ENCODE assay signal across 12 cellular contexts in the genomic region with DNA sequence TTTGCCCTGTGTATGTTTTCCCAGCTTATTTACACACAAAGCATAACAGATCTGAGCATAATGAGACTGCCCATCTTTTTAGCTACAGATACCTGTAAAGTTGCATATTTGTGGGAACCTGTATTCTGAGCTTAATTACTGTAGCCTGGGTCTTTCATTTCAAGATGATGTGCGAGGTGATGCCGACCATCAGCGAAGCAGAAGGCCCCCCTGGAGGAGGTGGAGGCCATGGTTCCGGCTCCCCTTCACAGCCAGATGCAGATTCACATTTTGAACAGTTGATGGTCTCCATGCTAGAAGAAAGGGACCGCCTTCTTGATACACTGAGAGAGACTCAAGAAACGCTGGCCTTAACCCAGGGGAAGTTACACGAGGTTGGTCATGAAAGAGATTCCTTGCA. TPM values are rescaled to one million over a fixed set of nuclear protein-coding genes. Genes with fewer than 3 reads are reported as not detected.
DNase-seq lines count a peak whose midpoint lies in the region; ATAC-seq, FAIRE-seq and TF ChIP-seq lines count a peak whose summit lies in the region.
"Had no signal": no experiment of that assay in that cellular context is flagged by ENCODE, and none has a peak within 500 bp of the region (broad histone marks: within the 10 kb centered on the region; RNA-seq: fewer than 3 reads in every experiment).

No MANE protein-coding gene starts in this region.

- TF ChIP-seq CTCF in AG04450 (IDR thresholded peaks at IDR 0.05; ENCODE audit: low read depth, low read length), result no peak
- no peak for TF ChIP-seq CTCF in HL-60 (IDR thresholded peaks at IDR 0.05; ENCODE audit: insufficient read depth, low read length)
- no peak for TF ChIP-seq CTCF in GM12878 (IDR thresholded peaks at IDR 0.05 in 2 of 3, conservative IDR thresholded peaks at IDR 0.05 in 1 of 3; ENCODE audit: control insufficient read depth in 2 of 3, extremely low read depth in 1 of 3, insufficient read depth in 1 of 3, low read depth in 3 of 3, low read length in 3 of 3)
- TF ChIP-seq CTCF in prostate gland (IDR thresholded peaks at IDR 0.05), result no peak

- intact Hi-C loops in GM12878 (cut with micrococcal nuclease; ENCODE audit: unreplicated experiment) (loop anchor here (5.0 to 10.0 kb wide), 2 partner anchors 70 to 193 kb away; a partner anchor contains a TSS), prostate gland (cut with DNase I) (loop anchor here (5.0 kb wide), 1 partner anchor 125 kb away; a partner anchor contains a TSS)

- DNase-seq in AG04450 (ENCODE audit: low read depth, low spot score), result no peak
- DNase-seq in HL-60 (ENCODE audit: low read depth in 1 of 2, low spot score in 1 of 2), result no peak
- DNase-seq in GM12878 (ENCODE audit: low read depth, low spot score), result no peak
- no peak for DNase-seq in NCI-H187 (lab: John Stamatoyannopoulos, UW)
- no peak for DNase-seq in prostate gland (ENCODE audit: low spot score)
- no peak for DNase-seq in NCI-H345 (lab: John Stamatoyannopoulos, UW)
- DNase-seq in SJCRH30, result no peak
- DNase-seq: retina; stimulated activated naive CD4-positive, alpha-beta T cell; SW 1271 had no signal

- CTCF ChIA-PET in AG04450 (lab: Charles Lee) (no interaction called here), GM12878 (lab: Yijun Ruan, JAX) (interaction anchor here (1.1 to 1.7 kb wide), 2 partner anchors 12 to 66 kb away, joined by 3 to 4 read pairs; no protein-coding TSS in a partner anchor)

- H3K27me3 ChIP-seq in AG04450 (ENCODE audit: control insufficient read depth, insufficient read depth, low read length) (peaks cover 9% of the 10 kb centered on the region), HL-60 (ENCODE audit: insufficient read depth, poor library complexity, severe bottlenecking) (no peaks in the 10 kb centered on the region), GM12878 (replicated peaks in 1 of 2; ENCODE audit: control insufficient read depth in 2 of 2, insufficient read depth in 2 of 2, low read length in 1 of 2) (no peaks in the 10 kb centered on the region), mucosa of rectum (ENCODE audit: control insufficient read depth in 2 of 2, insufficient read depth in 2 of 2, low read length in 2 of 2) (no peaks in the 10 kb centered on the region), prostate gland (replicated peaks; ENCODE audit: insufficient read depth) (no peaks in the 10 kb centered on the region), SJCRH30 (no peaks in the 10 kb centered on the region)
- H3K27me3 ChIP-seq: adrenal gland had no signal

- no peak for FAIRE-seq in GM12878 (lab: Jason Lieb, UNC)

- H3K9me3 ChIP-seq in AG04450 (ENCODE audit: control insufficient read depth, insufficient read depth, low read length), result no peaks in the 10 kb centered on the region; the same call in 1 of the 2 replicates
- H3K9me3 ChIP-seq in GM12878 (replicated peaks; ENCODE audit: control insufficient read depth, insufficient read depth, low read length), result no peaks in the 10 kb centered on the region
- H3K9me3 ChIP-seq in mucosa of rectum (ENCODE audit: control insufficient read depth in 2 of 2, low read length in 2 of 2), result no peaks in the 10 kb centered on the region
- no peaks in the 10 kb centered on the region for H3K9me3 ChIP-seq in prostate gland
- no peaks in the 10 kb centered on the region for H3K9me3 ChIP-seq in SJCRH30 (replicated peaks)
- H3K9me3 ChIP-seq: adrenal gland had no signal

- SMC1A ChIA-PET in GM12878 (lab: Charles Lee; ENCODE audit: uncharacterized antibody, unreplicated experiment), result no interaction called here

- POLR2A ChIA-PET in AG04450 (lab: Yijun Ruan, JAX) (interaction anchor here (0.6 to 1.1 kb wide), 5 partner anchors 11 to 70 kb away, joined by 3 to 6 read pairs (median 3); no protein-coding TSS in a partner anchor), GM12878 (lab: Charles Lee) (no interaction called here)

- H3K4me3 ChIP-seq in AG04450 (ENCODE audit: low read depth, low read length), result peak overlapping the region; percentile 34; the same call in 1 of the 2 replicates
- peak overlapping the region; percentile 92 for H3K4me3 ChIP-seq in HL-60 (replicated peaks; ENCODE audit: insufficient read depth, low read length)
- peak overlapping the region; percentile 83; the same call in 1 of the 2 replicates for H3K4me3 ChIP-seq in GM12878
- peak overlapping the region; percentile 37 to 96 for H3K4me3 ChIP-seq in mucosa of rectum (ENCODE audit: low read length in 2 of 2)
- H3K4me3 ChIP-seq in prostate gland, result peak overlapping the region in 1 of 2 donors; percentile 97
- H3K4me3 ChIP-seq in SJCRH30, result no peak overlapping the region

- TF ChIP-seq RAD21 in GM12878 (IDR thresholded peaks at IDR 0.05; ENCODE audit: insufficient read depth, low read depth, low read length), result no peak

- RAD21 ChIA-PET in GM12878 (lab: Charles Lee; ENCODE audit: unreplicated experiment), result no interaction called here

- H3K27ac ChIP-seq in AG04450 (ENCODE audit: low read depth, low read length), result no peak overlapping the region
- no peak overlapping the region for H3K27ac ChIP-seq in HL-60 (replicated peaks)
- no peak overlapping the region for H3K27ac ChIP-seq in GM12878 (ENCODE audit: control insufficient read depth, insufficient read depth)
- no peak overlapping the region for H3K27ac ChIP-seq in mucosa of rectum (ENCODE audit: low read depth in 2 of 2, low read length in 2 of 2)
- H3K27ac ChIP-seq in prostate gland, result no peak overlapping the region
- no peak overlapping the region for H3K27ac ChIP-seq in SJCRH30

- H3K36me3 ChIP-seq in GM12878 (ENCODE audit: control insufficient read depth in 2 of 2, insufficient read depth in 2 of 2, low read length in 1 of 2) (peaks cover 0 to 10% of the 10 kb centered on the region in 2 experiments; a peak in 1 of 4 replicates), mucosa of rectum (ENCODE audit: control insufficient read depth in 2 of 2, insufficient read depth in 2 of 2, low read length in 2 of 2) (peaks cover 16 to 26% of the 10 kb centered on the region in 2 donors), prostate gland (no peaks in the 10 kb centered on the region), SJCRH30 (peaks cover 38% of the 10 kb centered on the region)

- H4K20me1 ChIP-seq in GM12878 (ENCODE audit: control insufficient read depth, insufficient read depth), result no peaks in the 10 kb centered on the region

- TF ChIP-seq POLR2A in GM12878 (IDR thresholded peaks at IDR 0.05; ENCODE audit: low read depth, low read length), result no peak
- no peak for TF ChIP-seq POLR2A in prostate gland (IDR thresholded peaks at IDR 0.05)

- no peak overlapping the region for H2AFZ ChIP-seq in GM12878 (ENCODE audit: control insufficient read depth, low read depth, low read length)

- BruUV-seq in GM12878 (replicated peaks; lab: Mats Ljungman, UMichigan), result no TSS peak

- H3K4me1 ChIP-seq in GM12878 (ENCODE audit: control insufficient read depth, insufficient read depth, low read length), result 0 out of 2 replicates have a peak, but pooled peaks cover 8% of the 10 kb centered on the region
- peaks cover 15 to 18% of the 10 kb centered on the region in 2 donors for H3K4me1 ChIP-seq in mucosa of rectum (ENCODE audit: control insufficient read depth in 2 of 2, insufficient read depth in 2 of 2, low read length in 2 of 2)
- no peaks in the 10 kb centered on the region for H3K4me1 ChIP-seq in prostate gland (replicated peaks)
- 0 out of 2 replicates have a peak, but pooled peaks cover 3% of the 10 kb centered on the region for H3K4me1 ChIP-seq in SJCRH30

- H3K4me2 ChIP-seq in GM12878 (ENCODE audit: control insufficient read depth, insufficient read depth), result peak overlapping the region; percentile 77

- in situ Hi-C loops in GM12878 (cut with MboI), result no loop called here

- H3K79me2 ChIP-seq in GM12878 (ENCODE audit: control insufficient read depth, insufficient read depth, low read length), result peaks cover 14% of the 10 kb centered on the region

- no peak for TF ChIP-seq EP300 in GM12878 (IDR thresholded peaks at IDR 0.05; ENCODE audit: borderline replicate concordance in 1 of 2, control insufficient read depth in 1 of 2, low read depth in 2 of 2, low read length in 2 of 2)

- no peak for ATAC-seq in GM12878

- H3K9ac ChIP-seq in GM12878 (ENCODE audit: control insufficient read depth, insufficient read depth, low read length) (no peak overlapping the region), mucosa of rectum (ENCODE audit: low read depth in 1 of 2, low read length in 2 of 2) (no peak overlapping the region)

- 85% methylated on average over 7 of the region's 7 CpGs for WGBS in GM12878 (ENCODE audit: insufficient coverage, insufficient replicate concordance, low lambda C conversion rate, missing lambda C conversion rate)
- WGBS in prostate gland, result 70% methylated on average over 7 of the region's 7 CpGs

TF ChIP-seq in GM12878, 131 proteins besides CTCF, POLR2A, EP300 and RAD21 (continues in another document):
- TF ChIP-seq CREB1 (IDR thresholded peaks at IDR 0.05; ENCODE audit: low read depth), result no peak

RNA-seq across cellular contexts. Expression of a gene that starts 1.5 kb away (rescaled TPM):
- polyA plus RNA-seq in AG04450 (2011; rRNA removed), result 32.9 and 39.9 TPM in 2 replicates
- 91.4 and 113 TPM in 2 replicates for polyA minus RNA-seq in AG04450 (2011; rRNA and poly(A)+ RNA removed)
- total RNA-seq in GM12878 (2013; cell fraction: nucleolus; rRNA removed), result 109 and 122 TPM in 2 replicates
- 15.0 and 15.5 TPM in 2 replicates for total RNA-seq in GM12878 (2014; rRNA removed)
- 14.6 and 16.6 TPM in 2 replicates for total RNA-seq in GM12878 (2014; rRNA removed; fragmentation: Illumina TruSeq; extraction: Trizol)
- total RNA-seq in GM12878 (2021), result 19.1 and 22.1 TPM in 2 replicates
- 8.5 TPM for polyA plus RNA-seq in GM12878 (2011; ENCODE audit: low read depth)
- polyA plus RNA-seq in GM12878 (2011; rRNA removed), result 21.3 and 26.2 TPM in 2 replicates
- 23.9 and 32.9 TPM in 2 replicates for polyA plus RNA-seq in GM12878 (2011; cell fraction: cytosol; rRNA removed)
- 35.6 and 49.3 TPM in 2 replicates for polyA plus RNA-seq in GM12878 (2011; cell fraction: nucleus; rRNA removed)
- polyA plus RNA-seq in GM12878 (2012), result 10.9 and 11.6 TPM in 2 replicates
- polyA plus RNA-seq in GM12878 (2014; fragmentation: Illumina TruSeq; extraction: Trizol), result 14.4 and 16.0 TPM in 2 replicates
- 1 to 10 TPM; 5.2 to 7.1 TPM for polyA plus RNA-seq in GM12878 (2014; fragmentation: Nextera tagmentation; extraction: Ambion mirVana)
- 14.7 and 18.1 TPM in 2 replicates for polyA plus RNA-seq in GM12878 (2014; rRNA removed)
- 10 to 100 TPM in 1 of 2 experiments, 1 to 10 TPM in 1; 9.4 to 15.6 TPM for polyA plus RNA-seq in GM12878 (2016; fragmentation: Nextera tagmentation; extraction: Ambion mirVana)
- 60.8 and 74.8 TPM in 2 replicates for polyA minus RNA-seq in GM12878 (2011; rRNA and poly(A)+ RNA removed)
- polyA minus RNA-seq in GM12878 (2011; cell fraction: cytosol; rRNA and poly(A)+ RNA removed), result 14.0 and 17.1 TPM in 2 replicates
- polyA minus RNA-seq in GM12878 (2011; cell fraction: nucleus; rRNA and poly(A)+ RNA removed), result 34.1 and 73.5 TPM in 2 replicates
- total RNA-seq in prostate gland, result 10 to 100 TPM; 29.1 to 61.8 TPM
- total RNA-seq in SJCRH30 (2014; rRNA removed; shearing (Covaris generic)), result 35.0 and 35.8 TPM in 2 replicates
